Comparison of ENCODE assay signal across 8 cellular contexts in the genomic region with DNA sequence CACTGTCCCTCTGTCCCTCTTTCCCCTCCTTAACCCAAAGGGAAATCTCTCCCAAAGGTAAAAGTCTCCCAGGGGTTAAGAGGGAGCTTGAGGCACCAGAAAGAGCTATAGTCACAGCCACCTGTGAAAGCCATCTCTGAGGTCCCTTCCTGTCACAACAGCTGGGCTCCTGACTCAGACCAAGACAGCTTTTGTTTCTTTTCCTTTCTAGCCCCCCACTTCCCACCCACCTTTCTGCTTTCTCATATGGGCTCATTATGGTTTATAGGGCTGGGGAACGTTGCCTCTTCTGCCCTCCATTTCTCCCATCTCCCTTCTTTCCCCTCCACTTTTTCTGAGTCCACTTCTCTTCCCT. TPM values are rescaled to one million over a fixed set of nuclear protein-coding genes. Genes with fewer than 3 reads are reported as not detected.
DNase-seq lines count a peak whose midpoint lies in the region; ATAC-seq and TF ChIP-seq lines count a peak whose summit lies in the region.

No MANE protein-coding gene starts in this region.

- H3K79me2 ChIP-seq in hepatocyte: peaks cover 6% of the 10 kb centered on the region

- intact Hi-C loops in activated B cell treated with CpG ODN at 0.5 μM for 24 hours (cut with micrococcal nuclease): loop anchor here (5.0 to 10.0 kb wide), 6 partner anchors 56 to 522 kb away; a partner anchor contains a TSS

- no peaks in the 10 kb centered on the region for H3K9me3 Mint-ChIP-seq in activated B cell treated with CpG ODN at 0.5 μM for 24 hours
- H3K9me3 Mint-ChIP-seq in stimulated activated naive CD8-positive, alpha-beta T cell treated with anti-CD3 and anti-CD28 coated beads, Interleukin-15, amount 100 ng/mL, for 72 hours: no peaks in the 10 kb centered on the region

- H3K4me1 Mint-ChIP-seq in activated B cell treated with CpG ODN at 0.5 μM for 24 hours: peaks cover 29% of the 10 kb centered on the region
- H3K4me1 Mint-ChIP-seq in stimulated activated naive CD8-positive, alpha-beta T cell treated with anti-CD3 and anti-CD28 coated beads, Interleukin-15, amount 100 ng/mL, for 72 hours: peaks cover 32% of the 10 kb centered on the region

- H3K36me3 ChIP-seq in hepatocyte (replicated peaks; ENCODE audit: insufficient read depth, low read depth): no peaks in the 10 kb centered on the region

- no peaks in the 10 kb centered on the region for H3K27me3 Mint-ChIP-seq in activated B cell treated with CpG ODN at 0.5 μM for 24 hours
- H3K27me3 Mint-ChIP-seq in stimulated activated naive CD8-positive, alpha-beta T cell treated with anti-CD3 and anti-CD28 coated beads, Interleukin-15, amount 100 ng/mL, for 72 hours: peaks cover 6% of the 10 kb centered on the region

- CTCF ChIA-PET in activated B cell treated with CpG ODN at 0.5 μM for 24 hours (lab: Charles Lee): interaction anchor here (0.5 to 2.1 kb wide), 3 partner anchors 19 to 279 kb away, joined by 3 to 8 read pairs (median 3); a partner anchor contains a TSS

- peaks cover 25% of the 10 kb centered on the region for H3K4me1 ChIP-seq in hepatocyte (ENCODE audit: insufficient read depth)

- peak overlapping the region; percentile 19 for H3K4me3 ChIP-seq in hepatocyte

- ATAC-seq in activated B cell treated with CpG ODN at 0.5 μM for 24 hours (ENCODE audit: low read depth) (no peak), HG02981 (IDR thresholded peaks at IDR 0.05; ENCODE audit: unreplicated experiment) (no peak)
- ATAC-seq in stimulated activated naive CD8-positive, alpha-beta T cell treated with anti-CD3 and anti-CD28 coated beads, Interleukin-15, amount 100 ng/mL, for 72 hours: peak; percentile 55

- no peaks in the 10 kb centered on the region for H3K9me3 ChIP-seq in hepatocyte (ENCODE audit: low read depth)

- H3K27ac ChIP-seq in 22Rv1 (peak overlapping the region; percentile 84), hepatocyte (peak overlapping the region; percentile 91)

- H3K4me3 Mint-ChIP-seq in activated B cell treated with CpG ODN at 0.5 μM for 24 hours: peak overlapping the region; percentile 96
- peak overlapping the region; percentile 99 to 100 for H3K4me3 Mint-ChIP-seq in stimulated activated naive CD8-positive, alpha-beta T cell treated with anti-CD3 and anti-CD28 coated beads, Interleukin-15, amount 100 ng/mL, for 72 hours

- 14% methylated on average over 1 of the region's 1 CpG for WGBS in hepatocyte (ENCODE audit: low lambda C conversion rate, missing lambda C conversion rate)

- no peak for TF ChIP-seq CTCF in 22Rv1 (IDR thresholded peaks at IDR 0.05)
- no peak for TF ChIP-seq CTCF in GM20000 (IDR thresholded peaks at IDR 0.05; ENCODE audit: extremely low read depth, missing control alignments)
- no peak for TF ChIP-seq CTCF in activated B cell treated with CpG ODN at 0.5 μM for 24 hours (IDR thresholded peaks at IDR 0.05)
- TF ChIP-seq CTCF in hepatocyte (IDR thresholded peaks at IDR 0.05; ENCODE audit: poor library complexity): no peak

- H3K4me2 ChIP-seq in hepatocyte: peak overlapping the region; percentile 76

- no peaks in the 10 kb centered on the region for H3K9me2 ChIP-seq in hepatocyte (replicated peaks; ENCODE audit: insufficient read depth)

- peak overlapping the region; percentile 96 for H3K27ac Mint-ChIP-seq in activated B cell treated with CpG ODN at 0.5 μM for 24 hours
- H3K27ac Mint-ChIP-seq in stimulated activated naive CD8-positive, alpha-beta T cell treated with anti-CD3 and anti-CD28 coated beads, Interleukin-15, amount 100 ng/mL, for 72 hours: peak overlapping the region; percentile 100

- H4K20me1 ChIP-seq in hepatocyte (ENCODE audit: insufficient read depth, poor library complexity, severe bottlenecking): no peaks in the 10 kb centered on the region

- POLR2A ChIA-PET in activated B cell treated with CpG ODN at 0.5 μM for 24 hours (lab: Charles Lee): interaction anchor here (0.9 to 2.1 kb wide), 9 partner anchors 16 to 642 kb away, joined by 3 to 62 read pairs (median 4); a partner anchor contains a TSS

- peaks cover 3% of the 10 kb centered on the region for H3K36me3 Mint-ChIP-seq in activated B cell treated with CpG ODN at 0.5 μM for 24 hours (ENCODE audit: low read depth)

- H3K27me3 ChIP-seq in hepatocyte: no peaks in the 10 kb centered on the region

- peak; percentile 45 for DNase-seq in GM20000 (ENCODE audit: low spot score)
- no peak for DNase-seq in activated B cell treated with CpG ODN at 0.5 μM for 24 hours
- peak; percentile 11 for DNase-seq in hepatocyte (ENCODE audit: low spot score)
- peak in 1 of 2 donors; percentile 51 for DNase-seq in stimulated activated naive CD8-positive, alpha-beta T cell treated with anti-CD3 and anti-CD28 coated beads, Interleukin-15, amount 100 ng/mL, for 72 hours
- no peak for DNase-seq in ureter (ENCODE audit: low spot score)
- DNase-seq in SHP77 (lab: John Stamatoyannopoulos, UW): no peak

- H2AFZ ChIP-seq in hepatocyte: peak overlapping the region; percentile 28

RNA-seq across cellular contexts. Expression of a gene that starts 19.1 kb away (rescaled TPM):
- total RNA-seq in activated B cell treated with CpG ODN at 0.5 μM for 24 hours (308 and 349 TPM in 2 replicates), hepatocyte (240 and 306 TPM in 2 replicates), ureter (528 TPM)
- polyA plus RNA-seq in hepatocyte: 2,070 and 2,177 TPM in 2 replicates

RNA-seq across cellular contexts. Expression of a gene that starts 47.7 kb away (rescaled TPM):
- total RNA-seq in activated B cell treated with CpG ODN at 0.5 μM for 24 hours (not detected in 2 replicates), hepatocyte (0.24 and 1.3 TPM in 2 replicates), ureter (6.9 TPM)
- polyA plus RNA-seq in hepatocyte: 3.0 and 5.6 TPM in 2 replicates

RNA-seq across cellular contexts. Expression of a gene that starts 53.4 kb away (rescaled TPM):
- total RNA-seq in activated B cell treated with CpG ODN at 0.5 μM for 24 hours (2.4 and 3.1 TPM in 2 replicates), hepatocyte (not detected in 2 replicates), ureter (6.6 TPM)
- 4.7 and 7.2 TPM in 2 replicates for polyA plus RNA-seq in hepatocyte

RNA-seq across cellular contexts. Expression of a gene that starts 55.6 kb away (rescaled TPM):
- 24.0 and 30.2 TPM in 2 replicates for total RNA-seq in activated B cell treated with CpG ODN at 0.5 μM for 24 hours
- 11.6 and 15.0 TPM in 2 replicates for total RNA-seq in hepatocyte
- 15.0 and 20.9 TPM in 2 replicates for polyA plus RNA-seq in hepatocyte
- 15.0 TPM for total RNA-seq in ureter

Comparison
In these comparisons a context has a peak if more than half of its experiments do, and no peak if none do; other contexts are left out.
1. DNase-seq: peak in GM20000 (single experiment) and hepatocyte (single experiment); none in activated B cell treated with CpG ODN at 0.5 μM for 24 hours (single experiment), ureter (single experiment) and SHP77 (0 of 2).